In the genomic region with DNA sequence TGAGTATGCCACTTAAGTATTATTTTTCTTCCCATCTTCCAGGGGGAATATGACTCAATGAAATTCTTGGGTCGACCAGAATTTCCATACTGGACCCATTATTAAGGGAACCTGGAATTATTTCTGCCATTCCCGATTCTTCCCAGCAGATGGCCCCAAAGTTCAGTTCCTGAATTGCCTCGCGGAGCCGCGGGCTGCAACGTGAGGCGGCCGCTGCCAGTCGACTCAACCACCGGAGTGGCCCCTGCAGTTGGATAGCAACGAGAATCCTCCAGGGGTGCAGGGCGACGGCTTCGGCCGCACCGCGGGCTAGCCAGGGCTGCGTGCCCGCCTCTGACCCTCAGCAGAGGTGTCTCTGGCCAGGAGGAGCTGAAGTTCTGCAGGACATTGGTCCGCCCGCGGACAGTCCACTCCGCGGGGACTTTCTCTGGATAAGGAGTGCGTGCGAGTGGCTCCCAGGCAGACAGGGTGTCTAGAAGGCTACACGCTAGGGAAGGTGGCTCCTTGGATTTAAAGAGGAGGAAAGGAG, we compare ENCODE assay signal across 8 cellular contexts. TPM values are rescaled to one million over a fixed set of nuclear protein-coding genes. Genes with fewer than 3 reads are reported as not detected.
A peak's percentile ranks its signal among the peaks of the same experiment; 100 is the strongest.
DNase-seq lines count a peak whose midpoint lies in the region; ATAC-seq and TF ChIP-seq lines count a peak whose summit lies in the region.

No MANE protein-coding gene starts in this region.

- H3K4me3 ChIP-seq in Caco-2 (ENCODE audit: low read depth, low read length) (peak overlapping the region; percentile 45), left lung (peak overlapping the region; percentile 40 to 41)

- H3K36me3 ChIP-seq in Caco-2 (ENCODE audit: control insufficient read depth, insufficient read depth, low read length) (no peaks in the 10 kb centered on the region), left lung (no peaks in the 10 kb centered on the region)

- ATAC-seq in HG02678 (IDR thresholded peaks at IDR 0.05; ENCODE audit: unreplicated experiment) (peak; percentile 20), left lung (peak; percentile 98), HG03175 (IDR thresholded peaks at IDR 0.05; ENCODE audit: unreplicated experiment) (no peak)

- H3K4me1 ChIP-seq in Caco-2 (0 out of 2 replicates have a peak, but pooled peaks cover 4% of the 10 kb centered on the region), left lung (peaks cover 5 to 11% of the 10 kb centered on the region in 2 donors)

- intact Hi-C loops in Caco-2 (cut with micrococcal nuclease; ENCODE audit: unreplicated experiment) (loop anchor here (1.0 to 10.0 kb wide), 6 partner anchors 14 to 510 kb away; partner anchors contain the start of gene CEP128), left lung (cut with DNase I) (loop anchor here in 1 of 2 donors (10.0 kb wide), 1 partner anchor 210 kb away; no protein-coding TSS in a partner anchor)

- peaks cover 5% of the 10 kb centered on the region for H3K36me3 Mint-ChIP-seq in Caco-2 (ENCODE audit: insufficient read depth, unreplicated experiment)
- peaks cover 16% of the 10 kb centered on the region for H3K36me3 Mint-ChIP-seq in activated CD4-positive, alpha-beta T cell treated with anti-CD3 and anti-CD28 coated beads, Interleukin-2, amount 10 ng/mL, durations not matched to agents 7 days and 5 days (ENCODE audit: low read depth)

- no peak overlapping the region for H3K27ac Mint-ChIP-seq in Caco-2 (ENCODE audit: unreplicated experiment)
- H3K27ac Mint-ChIP-seq in activated CD4-positive, alpha-beta T cell treated with anti-CD3 and anti-CD28 coated beads, Interleukin-2, amount 10 ng/mL, durations not matched to agents 7 days and 5 days = peak overlapping the region; percentile 93

- TF ChIP-seq CTCF in Caco-2 (IDR thresholded peaks at IDR 0.05; ENCODE audit: insufficient read depth in 1 of 2, low read depth in 1 of 2, low read length in 1 of 2, severe bottlenecking in 1 of 2, unreplicated experiment in 1 of 2) = peak; percentile 74 to 79
- TF ChIP-seq CTCF in left lung (IDR thresholded peaks at IDR 0.05) = peak; percentile 59 to 77

- no peak overlapping the region for H3K27ac ChIP-seq in left lung

- CTCF ChIA-PET in Caco-2 (lab: Charles Lee) = interaction anchor here (0.8 to 2.7 kb wide), 4 partner anchors 14 to 41 kb away, joined by 3 to 36 read pairs (median 4); partner anchors contain the start of gene CEP128
- CTCF ChIA-PET in activated CD4-positive, alpha-beta T cell treated with anti-CD3 and anti-CD28 coated beads, Interleukin-2, amount 10 ng/mL, durations not matched to agents 7 days and 5 days (lab: Charles Lee) = interaction anchor here (0.5 to 5.1 kb wide), 8 partner anchors 12 to 235 kb away, joined by 3 to 32 read pairs (median 5); partner anchors contain the start of gene CEP128

- BruUV-seq in Caco-2 (replicated peaks; lab: Mats Ljungman, UMichigan) = no TSS peak

- H3K27me3 ChIP-seq in Caco-2 (replicated peaks; ENCODE audit: control insufficient read depth, insufficient read depth, low read length) = peaks cover 4% of the 10 kb centered on the region
- peaks cover 0 to 13% of the 10 kb centered on the region in 2 donors for H3K27me3 ChIP-seq in left lung

- POLR2A ChIA-PET in Caco-2 (lab: Charles Lee) = no interaction called here
- POLR2A ChIA-PET in activated CD4-positive, alpha-beta T cell treated with anti-CD3 and anti-CD28 coated beads, Interleukin-2, amount 10 ng/mL, durations not matched to agents 7 days and 5 days (lab: Charles Lee) = no interaction called here

- peak overlapping the region; percentile 73 for H3K4me3 Mint-ChIP-seq in Caco-2 (ENCODE audit: unreplicated experiment)
- H3K4me3 Mint-ChIP-seq in activated CD4-positive, alpha-beta T cell treated with anti-CD3 and anti-CD28 coated beads, Interleukin-2, amount 10 ng/mL, durations not matched to agents 7 days and 5 days = peak overlapping the region; percentile 83

- H3K27me3 Mint-ChIP-seq in Caco-2 (ENCODE audit: insufficient read depth, unreplicated experiment) = peaks cover 32% of the 10 kb centered on the region
- H3K27me3 Mint-ChIP-seq in activated CD4-positive, alpha-beta T cell treated with anti-CD3 and anti-CD28 coated beads, Interleukin-2, amount 10 ng/mL, durations not matched to agents 7 days and 5 days = peaks cover 36% of the 10 kb centered on the region

- H3K9me3 Mint-ChIP-seq in Caco-2 (ENCODE audit: unreplicated experiment) = no peaks in the 10 kb centered on the region
- H3K9me3 Mint-ChIP-seq in activated CD4-positive, alpha-beta T cell treated with anti-CD3 and anti-CD28 coated beads, Interleukin-2, amount 10 ng/mL, durations not matched to agents 7 days and 5 days = peaks cover 8% of the 10 kb centered on the region

- DNase-seq in Caco-2 = peak; percentile 76 to 85
- peak; percentile 84 for DNase-seq in NCI-H345 (lab: John Stamatoyannopoulos, UW)
- DNase-seq in activated CD4-positive, alpha-beta T cell treated with anti-CD3 and anti-CD28 coated beads, Interleukin-2, amount 10 ng/mL, durations not matched to agents 7 days and 5 days = peak; percentile 78
- DNase-seq in dermis blood vessel endothelial cell = peak; percentile 82
- DNase-seq in left lung = peak; percentile 81 to 94
- DNase-seq in stimulated activated CD4-positive, alpha-beta T cell treated with anti-CD3 and anti-CD28 coated beads, Interleukin-1b, Interleukin-23, amount 100 ng/mL, for 24 hours (ENCODE audit: low read depth in 4 of 4, low spot score in 1 of 4) = peak; percentile 44 to 63 (median 54)

- no peaks in the 10 kb centered on the region for H3K4me1 Mint-ChIP-seq in Caco-2 (ENCODE audit: low read depth, unreplicated experiment)
- peaks cover 53% of the 10 kb centered on the region for H3K4me1 Mint-ChIP-seq in activated CD4-positive, alpha-beta T cell treated with anti-CD3 and anti-CD28 coated beads, Interleukin-2, amount 10 ng/mL, durations not matched to agents 7 days and 5 days

- H3K9me3 ChIP-seq in Caco-2 (no peaks in the 10 kb centered on the region), left lung (no peaks in the 10 kb centered on the region)

RNA-seq across cellular contexts. Expression of gene TSHR, which starts 0.6 kb away (rescaled TPM):
- total RNA-seq in Caco-2 (2022) (not detected in 2 replicates), dermis blood vessel endothelial cell (not detected in 2 replicates), left lung (under 1 TPM; 0.15 to 0.24 TPM)
- total RNA-seq in activated CD4-positive, alpha-beta T cell treated with anti-CD3 and anti-CD28 coated beads, Interleukin-2, amount 10 ng/mL, durations not matched to agents 7 days and 5 days = 1 to 10 TPM in 1 of 2 experiments, under 1 TPM in 1; 0.82 to 1.0 TPM

RNA-seq across cellular contexts. Expression of gene CEP128, which starts 13.3 kb away (rescaled TPM):
- total RNA-seq in Caco-2 (2022) (16.7 and 22.6 TPM in 2 replicates), dermis blood vessel endothelial cell (4.4 and 6.8 TPM in 2 replicates), left lung (1 to 10 TPM; 4.8 to 10.0 TPM)
- total RNA-seq in activated CD4-positive, alpha-beta T cell treated with anti-CD3 and anti-CD28 coated beads, Interleukin-2, amount 10 ng/mL, durations not matched to agents 7 days and 5 days = 10 to 100 TPM; 27.4 to 35.8 TPM
